1 cellular context compared by ENCODE assay signal in genomic region chr11:75536786-75537629, GRCh38.
TF ChIP-seq lines count a peak whose summit lies in the region.

No MANE protein-coding gene starts in this region.

TF ChIP-seq in HCT116, 20 proteins besides CTCF, POLR2A, EP300 and RAD21 (continued from another document):
- TF ChIP-seq REST (IDR thresholded peaks at IDR 0.05; ENCODE audit: low read depth) (no peak), EGR1 (IDR thresholded peaks at IDR 0.05; ENCODE audit: low read depth) (no peak), ATF3 (IDR thresholded peaks at IDR 0.05) (no peak), CBX3 (IDR thresholded peaks at IDR 0.05; ENCODE audit: low read depth) (peak; percentile 97), POLR2AphosphoS5 (IDR thresholded peaks at IDR 0.05; ENCODE audit: low read depth, low read length) (peak; percentile 80), TCF7L2 (IDR thresholded peaks at IDR 0.05; ENCODE audit: borderline replicate concordance, extremely low read depth, insufficient read depth, insufficient read length) (no peak), MAX (IDR thresholded peaks at IDR 0.05) (peak; percentile 91), ELF1 (IDR thresholded peaks at IDR 0.05; ENCODE audit: borderline replicate concordance, low read depth) (no peak), CEBPB (IDR thresholded peaks at IDR 0.05; ENCODE audit: low read depth) (no peak), ZNF274 (IDR thresholded peaks at IDR 0.05; ENCODE audit: low read depth, low read length) (no peak), EZH2phosphoT487 (IDR thresholded peaks at IDR 0.05; ENCODE audit: borderline replicate concordance) (no peak), FOSL1 (IDR thresholded peaks at IDR 0.05; ENCODE audit: low read depth) (peak; percentile 93)
TF ChIP-seq in HCT116: peak in this region for 8.
